In genomic region chr17:45132569-45133463, GRCh38 we compare ENCODE assay signal across 8 cellular contexts. TPM values are rescaled to one million over a fixed set of nuclear protein-coding genes. Genes with fewer than 3 reads are reported as not detected.
DNase-seq lines count a peak whose midpoint lies in the region; ATAC-seq and TF ChIP-seq lines count a peak whose summit lies in the region.

No MANE protein-coding gene starts in this region.

- TF ChIP-seq CTCF in mesothelial cell of epicardium (IDR thresholded peaks at IDR 0.05; ENCODE audit: unreplicated experiment): peak; percentile 57

- H3K4me1 Mint-ChIP-seq in mesothelial cell of epicardium: peaks cover 42% of the 10 kb centered on the region

- peak overlapping the region; percentile 92 for H3K27ac Mint-ChIP-seq in mesothelial cell of epicardium

- no peaks in the 10 kb centered on the region for H3K9me3 Mint-ChIP-seq in mesothelial cell of epicardium

- no peaks in the 10 kb centered on the region for H3K36me3 Mint-ChIP-seq in mesothelial cell of epicardium

- DNase-seq in DMS79 (lab: John Stamatoyannopoulos, UW): peak; percentile 43
- peak; percentile 80 for DNase-seq in NOMO-1 treated with DMSO at 0.1 percent for 48 hours (lab: John Stamatoyannopoulos, UW; ENCODE audit: unreplicated experiment)
- DNase-seq in activated T-cell treated with anti-CD3 and anti-CD28 coated beads for 1 hour (ENCODE audit: low read depth): peak; percentile 68
- peak; percentile 86 for DNase-seq in epidermal melanocyte (ENCODE audit: insufficient read length, low spot score)
- DNase-seq in mesothelial cell of epicardium (ENCODE audit: low spot score in 2 of 2, unreplicated experiment in 2 of 2): peak; percentile 77 to 79
- DNase-seq in stimulated activated CD8-positive, alpha-beta memory T cell treated with anti-CD3 and anti-CD28 coated beads, Interleukin-4, amount 100 ng/mL, for 24 hours (ENCODE audit: low read depth): peak; percentile 47

- H3K27me3 Mint-ChIP-seq in mesothelial cell of epicardium (ENCODE audit: low read depth): no peaks in the 10 kb centered on the region

- ATAC-seq in HG03432 (IDR thresholded peaks at IDR 0.05; ENCODE audit: unreplicated experiment) (peak; percentile 38), GM18519 (IDR thresholded peaks at IDR 0.05; ENCODE audit: low FRiP score, unreplicated experiment) (no peak)

- peak overlapping the region; percentile 81 for H3K4me3 Mint-ChIP-seq in mesothelial cell of epicardium

RNA-seq across cellular contexts. Expression of gene PLCD3, which starts 0.5 kb away (rescaled TPM):
- 46.6 to 54.0 TPM (median 52.6 TPM) in 3 replicates for total RNA-seq in mesothelial cell of epicardium

RNA-seq across cellular contexts. Expression of gene ACBD4, which starts 2.7 kb away (rescaled TPM):
- total RNA-seq in mesothelial cell of epicardium: 17.0 to 17.4 TPM (median 17.4 TPM) in 3 replicates

RNA-seq across cellular contexts. Expression of gene HEXIM1, which starts 15.5 kb away (rescaled TPM):
- total RNA-seq in mesothelial cell of epicardium: 38.2 to 40.6 TPM (median 38.8 TPM) in 3 replicates

RNA-seq across cellular contexts. Expression of gene HEXIM2, which starts 28.9 kb away (rescaled TPM):
- total RNA-seq in mesothelial cell of epicardium: 6.5 to 9.6 TPM (median 7.7 TPM) in 3 replicates
